ENCODE assay signal across 27 cellular contexts in the genomic region with DNA sequence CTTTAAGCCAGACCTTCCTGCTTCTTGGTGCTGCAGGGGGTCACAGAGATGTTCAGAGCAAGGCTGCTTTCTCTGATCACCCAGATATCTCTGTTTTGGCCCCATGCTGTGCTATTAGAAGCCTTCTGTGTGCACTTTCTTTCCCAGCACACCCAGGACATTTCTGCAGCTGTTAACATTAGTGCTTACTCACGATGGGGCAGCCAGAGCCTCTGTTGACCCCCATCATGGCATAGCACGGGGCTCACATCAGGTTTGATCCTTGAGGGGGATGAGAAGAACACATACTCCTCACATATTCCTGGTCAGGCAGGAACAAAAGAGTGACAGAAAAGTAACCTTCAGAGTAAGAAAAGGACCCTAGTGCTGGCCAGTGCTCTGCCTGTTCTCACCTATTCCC. TPM values are rescaled to one million over a fixed set of nuclear protein-coding genes. Genes with fewer than 3 reads are reported as not detected.
"Had no signal": no experiment of that assay in that cellular context is flagged by ENCODE, and none has a peak within 500 bp of the region (broad histone marks: within the 10 kb centered on the region; RNA-seq: fewer than 3 reads in every experiment).

No MANE protein-coding gene starts in this region.

- H3K9me3 ChIP-seq: breast epithelium, heart right ventricle, sigmoid colon, transverse colon, uterus had no signal

- DNase-seq: activated B cell treated with CpG ODN at 0.5 μM for 24 hours; activated CD4-positive, alpha-beta T cell treated with anti-CD3 and anti-CD28 coated beads for 36 hours; activated CD4-positive, alpha-beta T cell treated with anti-CD3 and anti-CD28 coated beads, Interleukin-2, amount 50 U/mL, for 4 hours; activated CD8-positive, alpha-beta memory T cell treated with anti-CD3 and anti-CD28 coated beads, Interleukin-2, amount 50 U/mL, for 48 hours; activated naive CD4-positive, alpha-beta T cell treated with anti-CD3 and anti-CD28 coated beads for 36 hours; activated naive CD8-positive, alpha-beta T cell treated with anti-CD3 and anti-CD28 coated beads, Interleukin-2, amount 10 ng/mL, durations not matched to agents 7 days and 5 days; activated T-cell treated with anti-CD3 and anti-CD28 coated beads, Interleukin-2, amount 50 U/mL, for 4 hours; amniotic stem cell; cerebellar nuclear complex; effector CD4-positive, alpha-beta T cell; erythroblast; foreskin fibroblast; heart right ventricle; nucleus accumbens; sigmoid colon; stimulated activated CD4-positive, alpha-beta T cell treated with anti-CD3 and anti-CD28 coated beads, Interleukin-2, amount 100 ng/mL, for 48 hours; stimulated activated CD8-positive, alpha-beta memory T cell treated with anti-CD3 and anti-CD28 coated beads, Interleukin-4, amount 100 ng/mL, for 48 hours; stimulated activated naive B cell treated with anti-CD40 and anti-IgM and Interleukin-4, amounts not matched to agents 10 μg/mL and 1 μg/mL and 100 μg/mL, for 72 hours; T-helper 17 cell; transverse colon; uterus had no signal

- ATAC-seq: activated CD4-positive, alpha-beta T cell treated with anti-CD3 and anti-CD28 coated beads for 36 hours; activated T-cell treated with anti-CD3 and anti-CD28 coated beads, Interleukin-2, amount 50 U/mL, for 4 hours; heart right ventricle; T-helper 17 cell had no signal

- H3K27me3 ChIP-seq: breast epithelium, heart right ventricle, sigmoid colon, transverse colon, uterus had no signal

- FAIRE-seq: keratinocyte had no signal

- H3K27ac ChIP-seq: breast epithelium, sigmoid colon, transverse colon, uterus had no signal

- H3K27me3 Mint-ChIP-seq: activated B cell treated with CpG ODN at 0.5 μM for 24 hours; activated CD4-positive, alpha-beta T cell treated with anti-CD3 and anti-CD28 coated beads for 36 hours; activated naive CD8-positive, alpha-beta T cell treated with anti-CD3 and anti-CD28 coated beads, Interleukin-2, amount 10 ng/mL, durations not matched to agents 7 days and 5 days; natural killer cell treated with Interleukin-12 subunit alpha and Interleukin-12 subunit beta and Interleukin-15 and Interleukin-18, amount 100 ng/mL, for 72 hours; stimulated activated naive B cell treated with anti-CD40 and anti-IgM and Interleukin-4, amounts not matched to agents 10 μg/mL and 1 μg/mL and 100 μg/mL, for 72 hours had no signal

- H3K27ac Mint-ChIP-seq: activated B cell treated with CpG ODN at 0.5 μM for 24 hours; activated CD4-positive, alpha-beta T cell treated with anti-CD3 and anti-CD28 coated beads for 36 hours; activated naive CD4-positive, alpha-beta T cell treated with anti-CD3 and anti-CD28 coated beads for 36 hours; activated naive CD8-positive, alpha-beta T cell treated with anti-CD3 and anti-CD28 coated beads, Interleukin-2, amount 10 ng/mL, durations not matched to agents 7 days and 5 days; activated T-helper 2 cell treated with anti-CD3 and anti-CD28 coated beads, Interferon-gamma antibody, Interleukin-2, Interleukin-4, amounts not matched to agents 10 μg/mL and 5 μg/mL and 100 μg/mL, durations not matched to agents 14 hours and 24 hours and 36 hours; stimulated activated naive B cell treated with anti-CD40 and anti-IgM and Interleukin-4, amounts not matched to agents 10 μg/mL and 1 μg/mL and 100 μg/mL, for 72 hours; T-helper 17 cell had no signal

- H3K36me3 Mint-ChIP-seq: activated naive CD8-positive, alpha-beta T cell treated with anti-CD3 and anti-CD28 coated beads, Interleukin-2, amount 10 ng/mL, durations not matched to agents 7 days and 5 days; natural killer cell treated with Interleukin-12 subunit alpha and Interleukin-12 subunit beta and Interleukin-15 and Interleukin-18, amount 100 ng/mL, for 72 hours had no signal

- H3K4me1 Mint-ChIP-seq: activated B cell treated with CpG ODN at 0.5 μM for 24 hours; activated CD4-positive, alpha-beta T cell treated with anti-CD3 and anti-CD28 coated beads for 36 hours had no signal

- H3K4me3 ChIP-seq: breast epithelium, heart right ventricle, lung, sigmoid colon, transverse colon, uterus had no signal

- H3K4me1 ChIP-seq: breast epithelium, sigmoid colon, transverse colon, uterus had no signal

- H3K9me3 Mint-ChIP-seq: activated B cell treated with CpG ODN at 0.5 μM for 24 hours; activated naive CD4-positive, alpha-beta T cell treated with anti-CD3 and anti-CD28 coated beads for 36 hours; activated naive CD8-positive, alpha-beta T cell treated with anti-CD3 and anti-CD28 coated beads, Interleukin-2, amount 10 ng/mL, durations not matched to agents 7 days and 5 days; activated T-cell treated with anti-CD3 and anti-CD28 coated beads, Interleukin-2, amount 50 U/mL, for 4 hours; activated T-helper 2 cell treated with anti-CD3 and anti-CD28 coated beads, Interferon-gamma antibody, Interleukin-2, Interleukin-4, amounts not matched to agents 10 μg/mL and 5 μg/mL and 100 μg/mL, durations not matched to agents 14 hours and 24 hours and 36 hours; natural killer cell treated with Interleukin-12 subunit alpha and Interleukin-12 subunit beta and Interleukin-15 and Interleukin-18, amount 100 ng/mL, for 72 hours; stimulated activated naive B cell treated with anti-CD40 and anti-IgM and Interleukin-4, amounts not matched to agents 10 μg/mL and 1 μg/mL and 100 μg/mL, for 72 hours had no signal

- H3K36me3 ChIP-seq: breast epithelium, sigmoid colon, transverse colon, uterus had no signal

- H3K4me3 Mint-ChIP-seq: activated B cell treated with CpG ODN at 0.5 μM for 24 hours; activated CD4-positive, alpha-beta T cell treated with anti-CD3 and anti-CD28 coated beads for 36 hours; activated naive CD4-positive, alpha-beta T cell treated with anti-CD3 and anti-CD28 coated beads for 36 hours; activated naive CD8-positive, alpha-beta T cell treated with anti-CD3 and anti-CD28 coated beads, Interleukin-2, amount 10 ng/mL, durations not matched to agents 7 days and 5 days; activated T-cell treated with anti-CD3 and anti-CD28 coated beads, Interleukin-2, amount 50 U/mL, for 4 hours; natural killer cell treated with Interleukin-12 subunit alpha and Interleukin-12 subunit beta and Interleukin-15 and Interleukin-18, amount 100 ng/mL, for 72 hours; stimulated activated naive B cell treated with anti-CD40 and anti-IgM and Interleukin-4, amounts not matched to agents 10 μg/mL and 1 μg/mL and 100 μg/mL, for 72 hours; T-helper 17 cell had no signal

RNA-seq across cellular contexts. Expression of a gene that starts 9.4 kb away (rescaled TPM):
- total RNA-seq: fibroblast of lung, transverse colon had no signal
- polyA plus RNA-seq: fibroblast of lung had no signal
